ENCODE assay signal across 11 cellular contexts in the genomic region with DNA sequence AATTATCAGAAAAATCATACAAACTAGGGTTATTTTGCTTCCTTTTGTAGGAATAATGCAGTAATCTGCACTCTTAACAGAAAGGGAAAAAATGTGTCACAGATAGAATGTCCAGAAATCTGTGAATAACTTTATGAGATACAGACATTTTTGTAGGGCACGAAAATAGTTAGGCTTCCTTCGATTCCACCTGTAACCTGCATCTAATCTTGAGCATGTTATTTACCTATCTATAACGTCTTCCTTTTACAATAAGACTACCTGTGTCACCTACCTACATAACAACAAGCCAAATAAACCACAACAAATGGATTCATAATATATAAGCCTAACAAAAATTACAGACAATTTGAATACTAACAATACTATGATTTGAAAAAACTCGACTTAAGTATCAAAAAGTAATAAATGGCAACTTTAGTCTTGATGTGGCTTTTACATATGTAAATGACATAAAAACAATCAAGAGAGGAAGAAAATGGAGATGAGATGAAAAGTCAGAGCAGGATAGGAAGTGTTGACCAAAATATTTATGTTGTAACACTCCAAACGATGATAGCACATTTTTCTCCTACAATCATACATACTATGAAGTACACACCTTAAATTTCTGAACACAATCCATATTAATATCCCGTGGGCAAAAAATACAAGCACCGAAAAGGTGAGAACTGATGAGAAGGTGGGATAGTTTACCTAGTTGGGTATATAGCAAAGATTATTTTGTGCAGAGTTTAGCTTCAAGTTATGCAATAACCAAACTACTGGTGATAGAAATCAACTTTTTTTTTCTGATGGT. TPM values are rescaled to one million over a fixed set of nuclear protein-coding genes. Genes with fewer than 3 reads are reported as not detected.
DNase-seq lines count a peak whose midpoint lies in the region; ATAC-seq, FAIRE-seq and TF ChIP-seq lines count a peak whose summit lies in the region.
"Had no signal": no experiment of that assay in that cellular context is flagged by ENCODE, and none has a peak within 500 bp of the region (broad histone marks: within the 10 kb centered on the region; RNA-seq: fewer than 3 reads in every experiment).

No MANE protein-coding gene starts in this region.

- no peaks in the 10 kb centered on the region for H3K27me3 Mint-ChIP-seq in activated CD8-positive, alpha-beta T cell treated with anti-CD3 and anti-CD28 coated beads for 36 hours
- no peaks in the 10 kb centered on the region for H3K27me3 Mint-ChIP-seq in mesothelial cell of epicardium (ENCODE audit: low read depth)

- no peaks in the 10 kb centered on the region; the same call in 1 of the 2 replicates for H4K20me1 ChIP-seq in DND-41 (ENCODE audit: insufficient read depth, low read length)

- intact Hi-C loops in activated CD8-positive, alpha-beta T cell treated with anti-CD3 and anti-CD28 coated beads for 36 hours (cut with micrococcal nuclease), result no loop called here
- intact Hi-C loops in posterior vena cava (cut with DNase I), result no loop called here

- no peak for TF ChIP-seq EP300 in A549 (IDR thresholded peaks at IDR 0.05)

- CTCF ChIA-PET in A549 (lab: Yijun Ruan, JAX), result interaction anchor here (0.7 to 1.2 kb wide), 3 partner anchors 10 to 39 kb away, joined by 3 read pairs; no protein-coding TSS in a partner anchor
- CTCF ChIA-PET in activated CD8-positive, alpha-beta T cell treated with anti-CD3 and anti-CD28 coated beads for 36 hours (lab: Charles Lee), result interaction anchor here (1.0 to 4.3 kb wide), 6 partner anchors 23 to 51 kb away, joined by 4 to 32 read pairs (median 12); no protein-coding TSS in a partner anchor

- no peak overlapping the region for H3K27ac ChIP-seq in A549
- H3K27ac ChIP-seq in DND-41 (ENCODE audit: low read length), result no peak overlapping the region

- no peak for TF ChIP-seq RAD21 in A549 (conservative IDR thresholded peaks at IDR 0.05 in 1 of 2, IDR thresholded peaks at IDR 0.05 in 1 of 2)

- no peak for DNase-seq in A549 (ENCODE audit: low read depth in 1 of 2, low spot score in 1 of 2)
- DNase-seq in DND-41, result no peak
- DNase-seq in activated CD8-positive, alpha-beta T cell treated with anti-CD3 and anti-CD28 coated beads for 36 hours, result no peak
- DNase-seq in mesothelial cell of epicardium (ENCODE audit: low spot score in 2 of 2, unreplicated experiment in 2 of 2), result no peak
- DNase-seq in NCI-H187 (lab: John Stamatoyannopoulos, UW), result no peak
- DNase-seq in GM20000 (ENCODE audit: low spot score), result no peak
- no peak for DNase-seq in posterior vena cava (ENCODE audit: low spot score)
- no peak for DNase-seq in SK-N-DZ (ENCODE audit: low spot score)
- DNase-seq: Caco-2, midbrain, uterus had no signal

- WGBS in A549 (ENCODE audit: missing lambda C conversion rate), result 77% methylated on average over 7 of the region's 7 CpGs

- POLR2A ChIA-PET in A549 (lab: Yijun Ruan, JAX), result interaction anchor here (0.6 to 1.5 kb wide), 4 partner anchors 15 to 496 kb away, joined by 3 to 8 read pairs (median 4); partner anchors contain the start of gene STAT5A
- POLR2A ChIA-PET in activated CD8-positive, alpha-beta T cell treated with anti-CD3 and anti-CD28 coated beads for 36 hours (lab: Charles Lee), result interaction anchor here (0.6 to 12.0 kb wide), 8 partner anchors 7 to 44 kb away, joined by 4 to 136 read pairs (median 8); partner anchors contain the start of gene STAT5A

- H3K27ac Mint-ChIP-seq in activated CD8-positive, alpha-beta T cell treated with anti-CD3 and anti-CD28 coated beads for 36 hours, result peak overlapping the region; percentile 96
- H3K27ac Mint-ChIP-seq in mesothelial cell of epicardium, result no peak overlapping the region

- peaks cover 39% of the 10 kb centered on the region for H3K36me3 Mint-ChIP-seq in activated CD8-positive, alpha-beta T cell treated with anti-CD3 and anti-CD28 coated beads for 36 hours (ENCODE audit: low read depth)
- H3K36me3 Mint-ChIP-seq in mesothelial cell of epicardium, result no peaks in the 10 kb centered on the region

- no peaks in the 10 kb centered on the region; the same call in 1 of the 2 replicates for H3K36me3 ChIP-seq in DND-41 (ENCODE audit: insufficient read depth, low read length)
- H3K36me3 ChIP-seq: uterus had no signal

- H3K9me3 ChIP-seq in A549, result no peaks in the 10 kb centered on the region
- H3K9me3 ChIP-seq in DND-41 (ENCODE audit: insufficient read depth, low read length, severe bottlenecking), result no peaks in the 10 kb centered on the region
- H3K9me3 ChIP-seq: Caco-2, uterus had no signal

- no peaks in the 10 kb centered on the region for H3K27me3 ChIP-seq in DND-41 (ENCODE audit: insufficient read depth, low read length, poor library complexity)
- H3K27me3 ChIP-seq: uterus had no signal

- peaks cover 58% of the 10 kb centered on the region for H3K4me1 Mint-ChIP-seq in activated CD8-positive, alpha-beta T cell treated with anti-CD3 and anti-CD28 coated beads for 36 hours (ENCODE audit: low read depth)
- H3K4me1 Mint-ChIP-seq in mesothelial cell of epicardium, result peaks cover 29% of the 10 kb centered on the region

- TF ChIP-seq CTCF in A549 (IDR thresholded peaks at IDR 0.05) (no peak), DND-41 (IDR thresholded peaks at IDR 0.05; ENCODE audit: borderline replicate concordance, extremely low read depth, low read length, poor library complexity, severe bottlenecking) (no peak), mesothelial cell of epicardium (IDR thresholded peaks at IDR 0.05; ENCODE audit: unreplicated experiment) (no peak), GM20000 (IDR thresholded peaks at IDR 0.05; ENCODE audit: extremely low read depth, missing control alignments) (no peak)
- no peak for TF ChIP-seq CTCF in activated CD8-positive, alpha-beta T cell treated with anti-CD3 and anti-CD28 coated beads for 36 hours (IDR thresholded peaks at IDR 0.05)

- ATAC-seq in A549 (no peak), DND-41 (ENCODE audit: insufficient read depth, low read depth) (no peak)
- ATAC-seq in activated CD8-positive, alpha-beta T cell treated with anti-CD3 and anti-CD28 coated beads for 36 hours, result no peak

- H3K9me3 Mint-ChIP-seq in activated CD8-positive, alpha-beta T cell treated with anti-CD3 and anti-CD28 coated beads for 36 hours, result no peaks in the 10 kb centered on the region
- H3K9me3 Mint-ChIP-seq in mesothelial cell of epicardium, result no peaks in the 10 kb centered on the region

- H3K4me3 ChIP-seq in A549 (no peak overlapping the region), DND-41 (ENCODE audit: low read depth in 1 of 2, low read length in 2 of 2) (0 out of 4 replicates have a peak overlapping the region, but pooled peaks of 1 of the 2 experiments have one; percentile 75)

- H3K4me3 Mint-ChIP-seq in activated CD8-positive, alpha-beta T cell treated with anti-CD3 and anti-CD28 coated beads for 36 hours, result peak overlapping the region; percentile 97
- H3K4me3 Mint-ChIP-seq in mesothelial cell of epicardium, result peak overlapping the region; percentile 26

- peaks cover 65% of the 10 kb centered on the region for H3K79me2 ChIP-seq in DND-41 (ENCODE audit: insufficient read depth, low read length)

- FAIRE-seq in A549 (lab: Jason Lieb, UNC), result peak; percentile 28

- peaks cover 52% of the 10 kb centered on the region for H3K4me1 ChIP-seq in A549
- H3K4me1 ChIP-seq in DND-41 (ENCODE audit: insufficient read depth, low read length), result peaks cover 45% of the 10 kb centered on the region
- H3K4me1 ChIP-seq: uterus had no signal

- H3K4me2 ChIP-seq in A549 (peak overlapping the region; percentile 88), DND-41 (ENCODE audit: insufficient read depth, low read length) (peak overlapping the region; percentile 84; the same call in 1 of the 2 replicates)

- H2AFZ ChIP-seq in DND-41 (ENCODE audit: low read depth, low read length), result no peak overlapping the region

- no peak for TF ChIP-seq POLR2A in A549 (IDR thresholded peaks at IDR 0.05; ENCODE audit: low read length)

- H3K9ac ChIP-seq in DND-41 (ENCODE audit: low read depth, low read length), result no peak overlapping the region

TF ChIP-seq in A549, 52 proteins besides CTCF, POLR2A, EP300 and RAD21 (continues in another document):
- no peak for TF ChIP-seq MAZ (IDR thresholded peaks at IDR 0.05; ENCODE audit: borderline replicate concordance, low read depth, low read length)
- TF ChIP-seq, protein P1, sequence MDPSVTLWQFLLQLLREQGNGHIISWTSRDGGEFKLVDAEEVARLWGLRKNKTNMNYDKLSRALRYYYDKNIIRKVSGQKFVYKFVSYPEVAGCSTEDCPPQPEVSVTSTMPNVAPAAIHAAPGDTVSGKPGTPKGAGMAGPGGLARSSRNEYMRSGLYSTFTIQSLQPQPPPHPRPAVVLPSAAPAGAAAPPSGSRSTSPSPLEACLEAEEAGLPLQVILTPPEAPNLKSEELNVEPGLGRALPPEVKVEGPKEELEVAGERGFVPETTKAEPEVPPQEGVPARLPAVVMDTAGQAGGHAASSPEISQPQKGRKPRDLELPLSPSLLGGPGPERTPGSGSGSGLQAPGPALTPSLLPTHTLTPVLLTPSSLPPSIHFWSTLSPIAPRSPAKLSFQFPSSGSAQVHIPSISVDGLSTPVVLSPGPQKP (IDR thresholded peaks at IDR 0.05; ENCODE audit: low read depth, low read length), result no peak

RNA-seq across cellular contexts. Expression of gene STAT5B, which starts 2.5 kb away (rescaled TPM):
- polyA plus RNA-seq in A549 (2011; rRNA removed) (37.6 and 51.7 TPM in 2 replicates), A549 (2017; fragmentation: RNase III; extraction: RNeasy Plus Mini Kit Qiagen cat#74134 plus additional on column Dnase treatment) (29.4 to 33.1 TPM (median 31.2 TPM) in 3 replicates)
- polyA plus RNA-seq in A549 (2012; cell fraction: cytosol; rRNA removed), result 24.8 and 30.3 TPM in 2 replicates
- 66.8 and 69.5 TPM in 2 replicates for polyA plus RNA-seq in A549 (2012; cell fraction: nucleus; rRNA removed)
- 41.5 and 41.7 TPM in 2 replicates for polyA minus RNA-seq in A549 (2011; rRNA and poly(A)+ RNA removed)
- total RNA-seq in activated CD8-positive, alpha-beta T cell treated with anti-CD3 and anti-CD28 coated beads for 36 hours, result 100 to 1,000 TPM; 128 to 129 TPM
- total RNA-seq in mesothelial cell of epicardium (47.7 to 52.3 TPM (median 50.6 TPM) in 3 replicates), posterior vena cava (10 to 100 TPM; 88.6 to 96.3 TPM)
- 25.5 and 36.7 TPM in 2 replicates for polyA plus RNA-seq in SK-N-DZ (2014; cell fraction: cytosol; rRNA removed)
- polyA plus RNA-seq in SK-N-DZ (2014; cell fraction: nucleus; rRNA removed), result 72.8 and 97.3 TPM in 2 replicates

RNA-seq across cellular contexts. Expression of gene STAT5A, which starts 14.6 kb away (rescaled TPM):
- polyA plus RNA-seq in A549 (2011; rRNA removed) (2.2 and 3.1 TPM in 2 replicates), A549 (2017; fragmentation: RNase III; extraction: RNeasy Plus Mini Kit Qiagen cat#74134 plus additional on column Dnase treatment) (3.9 to 4.4 TPM (median 4.0 TPM) in 3 replicates)
- 2.6 and 3.3 TPM in 2 replicates for polyA plus RNA-seq in A549 (2012; cell fraction: cytosol; rRNA removed)
- polyA plus RNA-seq in A549 (2012; cell fraction: nucleus; rRNA removed), result 5.6 and 7.9 TPM in 2 replicates
- 2.9 and 4.3 TPM in 2 replicates for polyA minus RNA-seq in A549 (2011; rRNA and poly(A)+ RNA removed)
- 100 to 1,000 TPM; 163 to 190 TPM for total RNA-seq in activated CD8-positive, alpha-beta T cell treated with anti-CD3 and anti-CD28 coated beads for 36 hours
- total RNA-seq in mesothelial cell of epicardium (9.5 to 11.7 TPM (median 11.2 TPM) in 3 replicates), posterior vena cava (10 to 100 TPM; 30.7 to 37.6 TPM)
- polyA plus RNA-seq in SK-N-DZ (2014; cell fraction: cytosol; rRNA removed), result 10.1 and 12.0 TPM in 2 replicates
- polyA plus RNA-seq in SK-N-DZ (2014; cell fraction: nucleus; rRNA removed), result 13.6 and 19.3 TPM in 2 replicates

Comparison
In these comparisons a context has a peak if more than half of its experiments do, and no peak if none do; other contexts are left out.
1. RNA of gene STAT5A, which starts 14.6 kb away (total RNA-seq): 163 to 190 TPM in activated CD8-positive, alpha-beta T cell treated with anti-CD3 and anti-CD28 coated beads for 36 hours; 30.7 to 37.6 TPM in posterior vena cava and 9.5 to 11.7 TPM in mesothelial cell of epicardium; every median in the first group is over 4 times any median in the second.